Comparison of ENCODE assay signal across 17 cellular contexts in genomic region chr22:41289681-41290080, GRCh38. TPM values are rescaled to one million over a fixed set of nuclear protein-coding genes. Genes with fewer than 3 reads are reported as not detected.
DNase-seq lines count a peak whose midpoint lies in the region; ATAC-seq and TF ChIP-seq lines count a peak whose summit lies in the region.
"Had no signal": no experiment of that assay in that cellular context is flagged by ENCODE, and none has a peak within 500 bp of the region (broad histone marks: within the 10 kb centered on the region; RNA-seq: fewer than 3 reads in every experiment).

No MANE protein-coding gene starts in this region.

- no peak for DNase-seq in activated CD4-positive, alpha-beta T cell treated with anti-CD3 and anti-CD28 coated beads for 36 hours
- no peak for DNase-seq in activated CD4-positive, alpha-beta T cell treated with anti-CD3 and anti-CD28 coated beads, Interleukin-2, amount 50 U/mL, for 4 hours
- DNase-seq in SJSA1 (ENCODE audit: low read depth in 1 of 2, low spot score in 2 of 2) (no peak), lower lobe of right lung (no peak), upper lobe of left lung (no peak), NCI-H1105 (lab: John Stamatoyannopoulos, UW) (no peak)
- DNase-seq: anterior cingulate cortex, DMS53, dorsolateral prefrontal cortex, kidney, NCI-H1092 treated with DMSO at 0.1 percent for 48 hours, RPMI8226 had no signal

- H3K27ac Mint-ChIP-seq in activated CD4-positive, alpha-beta T cell treated with anti-CD3 and anti-CD28 coated beads for 36 hours, result peak overlapping the region; percentile 38
- H3K27ac Mint-ChIP-seq: natural killer cell treated with Interleukin-12 subunit alpha and Interleukin-12 subunit beta and Interleukin-15 and Interleukin-18, amount 100 ng/mL, for 72 hours had no signal

- TF ChIP-seq CTCF in lower lobe of right lung (IDR thresholded peaks at IDR 0.05) (no peak), upper lobe of left lung (IDR thresholded peaks at IDR 0.05) (no peak)

- H3K27me3 ChIP-seq in SJSA1 (replicated peaks) (no peaks in the 10 kb centered on the region), lower lobe of right lung (ENCODE audit: low read depth) (no peaks in the 10 kb centered on the region), upper lobe of left lung (no peaks in the 10 kb centered on the region)
- H3K27me3 ChIP-seq: dorsolateral prefrontal cortex had no signal

- H3K4me1 ChIP-seq in SJSA1 (replicated peaks) (peaks cover 69% of the 10 kb centered on the region), lower lobe of right lung (peaks cover 41% of the 10 kb centered on the region), upper lobe of left lung (peaks cover 30 to 45% (median 42%) of the 10 kb centered on the region in 4 donors)

- peaks cover 10% of the 10 kb centered on the region for H3K4me1 Mint-ChIP-seq in activated CD4-positive, alpha-beta T cell treated with anti-CD3 and anti-CD28 coated beads for 36 hours

- H3K27me3 Mint-ChIP-seq in activated CD4-positive, alpha-beta T cell treated with anti-CD3 and anti-CD28 coated beads for 36 hours, result no peaks in the 10 kb centered on the region
- H3K27me3 Mint-ChIP-seq: natural killer cell treated with Interleukin-12 subunit alpha and Interleukin-12 subunit beta and Interleukin-15 and Interleukin-18, amount 100 ng/mL, for 72 hours had no signal

- CTCF ChIA-PET in activated CD4-positive, alpha-beta T cell treated with anti-CD3 and anti-CD28 coated beads for 36 hours (lab: Charles Lee), result no interaction called here

- H3K9me3 Mint-ChIP-seq in activated CD4-positive, alpha-beta T cell treated with anti-CD3 and anti-CD28 coated beads for 36 hours (ENCODE audit: low read depth), result no peaks in the 10 kb centered on the region
- H3K9me3 Mint-ChIP-seq: natural killer cell treated with Interleukin-12 subunit alpha and Interleukin-12 subunit beta and Interleukin-15 and Interleukin-18, amount 100 ng/mL, for 72 hours had no signal

- POLR2A ChIA-PET in activated CD4-positive, alpha-beta T cell treated with anti-CD3 and anti-CD28 coated beads for 36 hours (lab: Charles Lee), result no interaction called here

- TF ChIP-seq EP300 in upper lobe of left lung (IDR thresholded peaks at IDR 0.05), result no peak

- intact Hi-C loops in activated CD4-positive, alpha-beta T cell treated with anti-CD3 and anti-CD28 coated beads for 36 hours (cut with DNase I, micrococcal nuclease), result loop anchor here (5.0 to 10.0 kb wide), 3 partner anchors 253 to 1325 kb away; partner anchors contain the start of genes POLDIP3 (in 1 of the 2) and POLR3H (in 1 of the 2)
- intact Hi-C loops in lower lobe of right lung (cut with DNase I), result no loop called here

- H3K36me3 ChIP-seq in SJSA1, result peaks cover 13% of the 10 kb centered on the region
- H3K36me3 ChIP-seq in lower lobe of right lung, result peaks cover 1% of the 10 kb centered on the region
- H3K36me3 ChIP-seq in upper lobe of left lung, result no peaks in the 10 kb centered on the region
- H3K36me3 ChIP-seq: thoracic aorta had no signal

- no peak for ATAC-seq in activated CD4-positive, alpha-beta T cell treated with anti-CD3 and anti-CD28 coated beads for 36 hours
- ATAC-seq in lower lobe of right lung (no peak), upper lobe of left lung (ENCODE audit: low FRiP score in 2 of 2) (no peak), GM18505 (IDR thresholded peaks at IDR 0.05; ENCODE audit: unreplicated experiment) (no peak), HG03354 (IDR thresholded peaks at IDR 0.05; ENCODE audit: poor library complexity, severe bottlenecking, unreplicated experiment) (no peak)
- ATAC-seq: natural killer cell treated with Interleukin-12 subunit alpha and Interleukin-12 subunit beta and Interleukin-15 and Interleukin-18, amount 100 ng/mL, for 72 hours had no signal

- H3K27ac ChIP-seq in SJSA1 (peak overlapping the region; percentile 91), lower lobe of right lung (peak overlapping the region; percentile 85), upper lobe of left lung (peak overlapping the region in 3 of 4 donors; percentile 79 to 93 (median 90))

- WGBS in upper lobe of left lung, 2 donors, result 80 to 94% methylated on average over 1 of the region's 1 CpG

- TF ChIP-seq POLR2A in upper lobe of left lung (IDR thresholded peaks at IDR 0.05) (no peak), GM18505 (IDR thresholded peaks at IDR 0.05; ENCODE audit: borderline replicate concordance, extremely low read depth, insufficient read depth, insufficient read length) (no peak)

- H3K4me3 Mint-ChIP-seq in activated CD4-positive, alpha-beta T cell treated with anti-CD3 and anti-CD28 coated beads for 36 hours, result no peak overlapping the region
- H3K4me3 Mint-ChIP-seq: natural killer cell treated with Interleukin-12 subunit alpha and Interleukin-12 subunit beta and Interleukin-15 and Interleukin-18, amount 100 ng/mL, for 72 hours had no signal

- no peak overlapping the region for H3K4me3 ChIP-seq in SJSA1
- no peak overlapping the region for H3K4me3 ChIP-seq in lower lobe of right lung
- H3K4me3 ChIP-seq in upper lobe of left lung, result no peak overlapping the region
- H3K4me3 ChIP-seq: dorsolateral prefrontal cortex, smooth muscle cell, thoracic aorta had no signal

- H3K36me3 Mint-ChIP-seq in activated CD4-positive, alpha-beta T cell treated with anti-CD3 and anti-CD28 coated beads for 36 hours (ENCODE audit: low read depth), result peaks cover 6% of the 10 kb centered on the region
- H3K36me3 Mint-ChIP-seq: natural killer cell treated with Interleukin-12 subunit alpha and Interleukin-12 subunit beta and Interleukin-15 and Interleukin-18, amount 100 ng/mL, for 72 hours had no signal

- H3K9me3 ChIP-seq in SJSA1 (replicated peaks) (no peaks in the 10 kb centered on the region), lower lobe of right lung (no peaks in the 10 kb centered on the region), upper lobe of left lung (no peaks in the 10 kb centered on the region)
- H3K9me3 ChIP-seq: thoracic aorta had no signal

RNA-seq across cellular contexts. Expression of gene RANGAP1, which starts 3.7 kb away (rescaled TPM):
- total RNA-seq in activated CD4-positive, alpha-beta T cell treated with anti-CD3 and anti-CD28 coated beads for 36 hours, result 100 to 1,000 TPM; 140 to 157 TPM
- 172 and 201 TPM in 2 replicates for total RNA-seq in SJSA1 (2014; rRNA removed; shearing (Covaris generic))
- total RNA-seq in lower lobe of right lung (43.8 TPM), upper lobe of left lung (10 to 100 TPM; 27.0 to 60.8 (median 52.4) TPM)

RNA-seq across cellular contexts. Expression of gene ZC3H7B, which starts 11.6 kb away (rescaled TPM):
- 10 to 100 TPM; 41.7 to 43.4 TPM for total RNA-seq in activated CD4-positive, alpha-beta T cell treated with anti-CD3 and anti-CD28 coated beads for 36 hours
- 51.8 and 72.2 TPM in 2 replicates for total RNA-seq in SJSA1 (2014; rRNA removed; shearing (Covaris generic))
- 63.1 TPM for total RNA-seq in lower lobe of right lung
- total RNA-seq in upper lobe of left lung, result 10 to 100 TPM; 48.2 to 67.4 (median 56.9) TPM

RNA-seq across cellular contexts. Expression of gene CHADL, which starts 49.0 kb away (rescaled TPM):
- under 1 TPM; 0.11 TPM for total RNA-seq in activated CD4-positive, alpha-beta T cell treated with anti-CD3 and anti-CD28 coated beads for 36 hours
- total RNA-seq in SJSA1 (2014; rRNA removed; shearing (Covaris generic)), result 0.11 TPM in 1 of 2 replicates, not detected in the other
- total RNA-seq in lower lobe of right lung, result 3.6 TPM
- 10 to 100 TPM in 1 of 6 donors, 1 to 10 TPM in 5; 2.0 to 12.6 (median 4.4) TPM for total RNA-seq in upper lobe of left lung
- total RNA-seq: smooth muscle cell had no signal
